Comparison of ENCODE assay signal across 22 cellular contexts in the genomic region with DNA sequence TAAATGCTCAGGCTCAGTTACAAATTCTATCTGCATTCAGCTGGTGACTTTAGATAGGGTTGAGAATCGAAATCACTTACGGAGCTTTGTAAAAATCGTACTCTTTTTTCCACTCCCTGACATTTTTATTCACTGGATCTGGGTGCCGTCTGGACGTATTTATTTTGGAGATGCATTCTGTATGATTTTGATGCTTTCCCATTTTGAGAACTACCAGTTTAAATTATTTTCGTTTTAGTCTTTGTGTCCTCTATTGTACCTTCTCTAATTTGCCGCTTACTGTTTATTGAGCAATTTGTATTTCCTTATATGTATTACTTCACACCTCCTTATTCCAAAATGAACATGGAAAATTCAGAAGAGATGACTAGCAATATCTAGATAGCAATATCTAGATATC.
"Had no signal": no experiment of that assay in that cellular context is flagged by ENCODE, and none has a peak within 500 bp of the region (broad histone marks: within the 10 kb centered on the region; RNA-seq: fewer than 3 reads in every experiment).

No MANE protein-coding gene starts in this region.

- H3K9me3 Mint-ChIP-seq: immature natural killer cell; natural killer cell; stimulated activated effector memory CD8-positive, alpha-beta T cell treated with anti-CD3 and anti-CD28 coated beads, Interleukin-12 subunit alpha, Interleukin-12 subunit beta, amount 100 ng/mL, for 72 hours had no signal

- H3K27ac ChIP-seq: dorsolateral prefrontal cortex, lower lobe of right lung, ovary, psoas muscle, sigmoid colon, stomach, thyroid gland, vagina had no signal

- H3K36me3 Mint-ChIP-seq: immature natural killer cell; natural killer cell; stimulated activated effector memory CD8-positive, alpha-beta T cell treated with anti-CD3 and anti-CD28 coated beads, Interleukin-12 subunit alpha, Interleukin-12 subunit beta, amount 100 ng/mL, for 72 hours had no signal

- H3K9me3 ChIP-seq: lower lobe of right lung, ovary, psoas muscle, sigmoid colon, stomach, thyroid gland, vagina had no signal

- H3K4me1 ChIP-seq: lower lobe of right lung, psoas muscle, sigmoid colon, stomach, thyroid gland, vagina had no signal

- DNase-seq: dorsolateral prefrontal cortex; effector CD4-positive, alpha-beta T cell; hypothalamus; immature natural killer cell; islet precursor cell; kidney glomerular epithelial cell; left ventricle myocardium superior; lower lobe of right lung; natural killer cell; occipital lobe; ovary; posterior cingulate gyrus; psoas muscle; right cardiac atrium; sigmoid colon; stimulated activated CD4-positive, alpha-beta T cell treated with anti-CD3 and anti-CD28 coated beads, Interleukin-2, amount 100 ng/mL, for 24 hours; stimulated activated CD4-positive, alpha-beta T cell treated with anti-CD3 and anti-CD28 coated beads, Interleukin-4, amount 100 ng/mL, for 24 hours; stomach; thyroid gland; trophoblast cell had no signal

- H3K4me1 Mint-ChIP-seq: immature natural killer cell, natural killer cell had no signal

- H3K27me3 ChIP-seq: ovary, sigmoid colon, stomach, thyroid gland, vagina had no signal

- H3K36me3 ChIP-seq: lower lobe of right lung, ovary, sigmoid colon, stomach, thyroid gland, vagina had no signal

- H3K4me3 Mint-ChIP-seq: immature natural killer cell; natural killer cell; stimulated activated effector memory CD8-positive, alpha-beta T cell treated with anti-CD3 and anti-CD28 coated beads, Interleukin-12 subunit alpha, Interleukin-12 subunit beta, amount 100 ng/mL, for 72 hours had no signal

- H3K27ac Mint-ChIP-seq: immature natural killer cell; natural killer cell; stimulated activated effector memory CD8-positive, alpha-beta T cell treated with anti-CD3 and anti-CD28 coated beads, Interleukin-12 subunit alpha, Interleukin-12 subunit beta, amount 100 ng/mL, for 72 hours had no signal

- H3K4me3 ChIP-seq: dorsolateral prefrontal cortex, lower lobe of right lung, ovary, psoas muscle, sigmoid colon, stomach, thyroid gland, vagina had no signal

- ATAC-seq: left ventricle myocardium superior; lower lobe of right lung; natural killer cell; psoas muscle; right cardiac atrium; stimulated activated effector memory CD8-positive, alpha-beta T cell treated with anti-CD3 and anti-CD28 coated beads, Interleukin-12 subunit alpha, Interleukin-12 subunit beta, amount 100 ng/mL, for 72 hours had no signal
